ENCODE assay signal across 26 cellular contexts in the genomic region with DNA sequence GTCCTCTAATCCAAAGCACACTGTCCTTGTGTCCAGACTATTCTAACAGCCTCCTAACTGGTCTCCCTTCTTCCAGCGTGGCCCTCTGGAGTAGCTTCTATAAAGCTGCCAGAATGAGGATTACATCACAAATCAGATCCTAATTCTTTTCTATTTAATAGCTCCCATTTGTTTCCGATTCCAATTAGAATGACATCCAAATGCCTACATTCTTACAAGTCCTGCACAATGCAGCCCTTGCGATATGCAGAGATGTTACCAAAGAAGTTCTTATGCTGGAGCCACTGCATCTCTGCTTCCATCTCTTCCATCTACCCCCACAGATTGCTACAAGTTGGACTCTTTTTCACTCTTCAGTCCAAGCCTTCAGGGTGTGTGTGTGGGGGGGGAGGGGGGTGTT. TPM values are rescaled to one million over a fixed set of nuclear protein-coding genes. Genes with fewer than 3 reads are reported as not detected.
DNase-seq lines count a peak whose midpoint lies in the region; ATAC-seq, FAIRE-seq and TF ChIP-seq lines count a peak whose summit lies in the region.
"Had no signal": no experiment of that assay in that cellular context is flagged by ENCODE, and none has a peak within 500 bp of the region (broad histone marks: within the 10 kb centered on the region; RNA-seq: fewer than 3 reads in every experiment).

No MANE protein-coding gene starts in this region.

- in situ Hi-C loops in GM23248 (cut with MboI): no loop called here

- BruUV-seq in Calu3 (replicated peaks; lab: Mats Ljungman, UMichigan): no TSS peak

- no peaks in the 10 kb centered on the region for H3K36me3 ChIP-seq in GM23248 (ENCODE audit: low read depth)
- H3K36me3 ChIP-seq: BLaER1 treated with 17β-estradiol and CSF1 and Interleukin-3, amounts not matched to agents 10 nM and 100 nM had no signal

- H4K20me1 ChIP-seq in GM23248 (ENCODE audit: insufficient read depth): no peaks in the 10 kb centered on the region

- no peak for TF ChIP-seq CTCF in AG10803 (conservative IDR thresholded peaks at IDR 0.05; ENCODE audit: low read length)
- TF ChIP-seq CTCF in Calu3 (IDR thresholded peaks at IDR 0.05; ENCODE audit: unreplicated experiment): no peak

- H3K9me3 ChIP-seq in GM23248 (ENCODE audit: low read depth): no peaks in the 10 kb centered on the region
- H3K9me3 ChIP-seq: Caco-2 had no signal

- no peak for FAIRE-seq in HTR-8/SVneo (lab: Jason Lieb, UNC)
- FAIRE-seq: A204.1, GM12878, GM12892, GM18507 had no signal

- no peak overlapping the region for H3K27ac ChIP-seq in GM23248
- H3K27ac ChIP-seq: BLaER1 treated with 17β-estradiol and CSF1 and Interleukin-3, amounts not matched to agents 10 nM and 100 nM; C4-2B had no signal

- H3K4me1 ChIP-seq in GM23248 (ENCODE audit: insufficient read depth): no peaks in the 10 kb centered on the region
- H3K4me1 ChIP-seq: BLaER1 treated with 17β-estradiol and CSF1 and Interleukin-3, amounts not matched to agents 10 nM and 100 nM; Caco-2 had no signal

- H3K27me3 Mint-ChIP-seq in Calu3 (ENCODE audit: unreplicated experiment): no peaks in the 10 kb centered on the region
- H3K27me3 Mint-ChIP-seq: B cell; CD4-positive, alpha-beta T cell had no signal

- ATAC-seq in HG02759 (IDR thresholded peaks at IDR 0.05; ENCODE audit: unreplicated experiment): no peak
- ATAC-seq: CD8-positive, alpha-beta T cell; GM12878 had no signal

- 78% methylated on average over 3 of the region's 3 CpGs for WGBS in GM23248 (ENCODE audit: low coverage in 1 of 2, low lambda C conversion rate in 2 of 2, missing lambda C conversion rate in 2 of 2), 2 experiments

- H3K27me3 ChIP-seq in GM23248 (replicated peaks; ENCODE audit: insufficient read depth): no peaks in the 10 kb centered on the region
- H3K27me3 ChIP-seq: BLaER1 treated with 17β-estradiol and CSF1 and Interleukin-3, amounts not matched to agents 10 nM and 100 nM had no signal

- intact Hi-C loops in Calu3 (cut with micrococcal nuclease; ENCODE audit: unreplicated experiment): loop anchor here (5.0 kb wide), 1 partner anchor 242 kb away; no protein-coding TSS in a partner anchor

- H3K9me2 ChIP-seq in GM23248 (ENCODE audit: insufficient read depth): no peaks in the 10 kb centered on the region

- no peak overlapping the region for H3K4me3 ChIP-seq in AG10803 (ENCODE audit: low read length)
- no peak overlapping the region for H3K4me3 ChIP-seq in GM23248
- H3K4me3 ChIP-seq: BLaER1 treated with 17β-estradiol and CSF1 and Interleukin-3, amounts not matched to agents 10 nM and 100 nM; GM12878 had no signal

- peak overlapping the region; percentile 7 for H3K27ac Mint-ChIP-seq in Calu3 (ENCODE audit: unreplicated experiment)
- H3K27ac Mint-ChIP-seq: B cell; CD4-positive, alpha-beta T cell; CD8-positive, alpha-beta T cell had no signal

- no peaks in the 10 kb centered on the region for H3K9me3 Mint-ChIP-seq in Calu3 (ENCODE audit: low read depth, unreplicated experiment)
- H3K9me3 Mint-ChIP-seq: CD4-positive, alpha-beta T cell; CD8-positive, alpha-beta T cell had no signal

- no peaks in the 10 kb centered on the region for H3F3A ChIP-seq in GM23248 (ENCODE audit: insufficient read depth)

- no peaks in the 10 kb centered on the region for H3K4me1 Mint-ChIP-seq in Calu3 (ENCODE audit: low read depth, unreplicated experiment)
- H3K4me1 Mint-ChIP-seq: B cell had no signal

- no peak overlapping the region for H2AFZ ChIP-seq in GM23248

- H3K79me2 ChIP-seq in GM23248 (ENCODE audit: insufficient read depth): no peaks in the 10 kb centered on the region

- H3K4me3 Mint-ChIP-seq in Calu3 (ENCODE audit: low read depth, unreplicated experiment): no peak overlapping the region
- H3K4me3 Mint-ChIP-seq: B cell; CD4-positive, alpha-beta T cell; CD8-positive, alpha-beta T cell had no signal

- DNase-seq in AG10803 (ENCODE audit: low read depth): peak; percentile 54
- DNase-seq in Calu3: no peak
- DNase-seq in fibroblast of gingiva (ENCODE audit: low read depth): peak; percentile 42
- no peak for DNase-seq in HTR-8/SVneo (ENCODE audit: insufficient read length, low spot score)
- no peak for DNase-seq in GM23248
- DNase-seq: 8988T; ACHN; AML-193; Caco-2; CD4-positive, alpha-beta T cell; CD8-positive, alpha-beta T cell; DMS 273 treated with DMSO at 0.1 percent for 48 hours; DMS153; DMS53; DMS79; DND-41; EL; GDM1 had no signal

- no peak overlapping the region for H3K9ac ChIP-seq in GM23248
- H3K9ac ChIP-seq: BLaER1 treated with 17β-estradiol and CSF1 and Interleukin-3, amounts not matched to agents 10 nM and 100 nM had no signal

- no peaks in the 10 kb centered on the region for H3K36me3 Mint-ChIP-seq in Calu3 (ENCODE audit: insufficient read depth, unreplicated experiment)
- H3K36me3 Mint-ChIP-seq: CD8-positive, alpha-beta T cell had no signal

- H3K4me2 ChIP-seq in GM23248 (ENCODE audit: unreplicated experiment): no peak overlapping the region
- H3K4me2 ChIP-seq: BLaER1 treated with 17β-estradiol and CSF1 and Interleukin-3, amounts not matched to agents 10 nM and 100 nM had no signal

- CTCF ChIA-PET in Calu3 (lab: Charles Lee): no interaction called here

RNA-seq across cellular contexts. Expression of gene GMDS, which starts 40.0 kb away (rescaled TPM):
- 52.5 and 58.2 TPM in 2 replicates for total RNA-seq in Calu3 (2022)
- total RNA-seq in GM23248 (2014; rRNA removed; shearing (Covaris generic)): 3.0 and 13.8 TPM in 2 replicates
- polyA plus RNA-seq in GM23248 (2016; fragmentation: Nextera tagmentation; extraction: Ambion mirVana): 12.6 and 14.1 TPM in 2 replicates

Comparison
In these comparisons a context has a peak if more than half of its experiments do, and no peak if none do; other contexts are left out.
1. DNase-seq: peak in AG10803 (single experiment) and fibroblast of gingiva (single experiment); none in Calu3 (single experiment), HTR-8/SVneo (single experiment) and GM23248 (single experiment).